Comparison of ENCODE assay signal across 2 cellular contexts in genomic region chr18:49795612-49796552, GRCh38.
A peak's percentile ranks its signal among the peaks of the same experiment; 100 is the strongest.
TF ChIP-seq lines count a peak whose summit lies in the region.

No MANE protein-coding gene starts in this region.

TF ChIP-seq in SK-N-SH, 30 proteins besides CTCF, POLR2A, EP300 and RAD21 (continued from another document):
- TF ChIP-seq REST (IDR thresholded peaks at IDR 0.05; ENCODE audit: low read depth, low read length): no peak
- TF ChIP-seq FOSL2 (IDR thresholded peaks at IDR 0.05; ENCODE audit: borderline replicate concordance, low read depth): 0 out of 2 replicates have a peak, but pooled peaks have one; percentile 2
- no peak for TF ChIP-seq MAX (IDR thresholded peaks at IDR 0.05; ENCODE audit: low read depth)
- no peak for TF ChIP-seq CHD2 (IDR thresholded peaks at IDR 0.05; ENCODE audit: low read length, partially characterized antibody)
- no peak for TF ChIP-seq FOXJ3 (CRISPR knock-in tag; IDR thresholded peaks at IDR 0.05)
- no peak for TF ChIP-seq MXI1 (IDR thresholded peaks at IDR 0.05; ENCODE audit: low read depth, low read length)
TF ChIP-seq in SK-N-SH: peak in this region for 1.

TF ChIP-seq in SK-N-SH treated with all-trans-retinoic acid at 6 μM for 48 hours, 23 proteins besides CTCF, POLR2A, EP300 and RAD21 (continued from another document):
- TF ChIP-seq OSR1 (CRISPR knock-in tag; IDR thresholded peaks at IDR 0.05) (no peak), POU6F1 (CRISPR knock-in tag; IDR thresholded peaks at IDR 0.05; ENCODE audit: borderline replicate concordance, low read depth) (no peak), ZC3H10 (CRISPR knock-in tag; IDR thresholded peaks at IDR 0.05) (no peak), ZFP3 (CRISPR knock-in tag; IDR thresholded peaks at IDR 0.05) (no peak), ARNTL (CRISPR knock-in tag; IDR thresholded peaks at IDR 0.05; ENCODE audit: borderline replicate concordance, low read depth) (no peak), PPARA (CRISPR knock-in tag; IDR thresholded peaks at IDR 0.05; ENCODE audit: borderline replicate concordance) (no peak), PATZ1 (CRISPR knock-in tag; IDR thresholded peaks at IDR 0.05; ENCODE audit: borderline replicate concordance) (no peak), TCF4 (CRISPR knock-in tag; IDR thresholded peaks at IDR 0.05; ENCODE audit: borderline replicate concordance) (no peak), TSHZ2 (CRISPR knock-in tag; IDR thresholded peaks at IDR 0.05) (no peak), ZNF565 (CRISPR knock-in tag; conservative IDR thresholded peaks at IDR 0.05; ENCODE audit: low read depth) (no peak), BACH2 (CRISPR knock-in tag; IDR thresholded peaks at IDR 0.05; ENCODE audit: borderline replicate concordance) (no peak)
